ENCODE assay signal across 1 cellular context in the genomic region with DNA sequence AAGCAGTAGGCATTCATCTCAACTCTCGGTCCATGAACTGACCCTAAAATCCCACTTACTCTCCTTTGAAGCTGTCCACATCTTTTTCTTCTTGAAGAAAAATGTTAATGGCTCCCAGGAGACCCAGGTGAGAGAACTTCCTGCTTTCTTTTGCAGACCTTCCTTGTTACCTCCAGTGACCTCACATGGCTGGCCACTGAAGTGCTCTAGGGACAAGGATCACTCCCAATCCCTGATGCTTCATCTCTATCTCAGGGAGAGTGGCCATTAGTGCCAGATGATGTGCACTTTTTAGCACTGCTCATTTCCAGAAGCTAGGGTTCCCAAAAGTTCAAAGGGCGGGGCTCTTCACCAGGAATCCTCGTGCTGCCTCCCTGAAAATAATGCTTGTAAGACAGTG.
TF ChIP-seq lines count a peak whose summit lies in the region.

No MANE protein-coding gene starts in this region.

TF ChIP-seq in HEK293, 187 proteins besides CTCF, POLR2A, EP300 and RAD21:
- TF ChIP-seq FEZF1 (tag by site-specific recombination; IDR thresholded peaks at IDR 0.05), result peak; percentile 10; the same call in 1 of the 2 replicates
- TF ChIP-seq, protein P1, sequence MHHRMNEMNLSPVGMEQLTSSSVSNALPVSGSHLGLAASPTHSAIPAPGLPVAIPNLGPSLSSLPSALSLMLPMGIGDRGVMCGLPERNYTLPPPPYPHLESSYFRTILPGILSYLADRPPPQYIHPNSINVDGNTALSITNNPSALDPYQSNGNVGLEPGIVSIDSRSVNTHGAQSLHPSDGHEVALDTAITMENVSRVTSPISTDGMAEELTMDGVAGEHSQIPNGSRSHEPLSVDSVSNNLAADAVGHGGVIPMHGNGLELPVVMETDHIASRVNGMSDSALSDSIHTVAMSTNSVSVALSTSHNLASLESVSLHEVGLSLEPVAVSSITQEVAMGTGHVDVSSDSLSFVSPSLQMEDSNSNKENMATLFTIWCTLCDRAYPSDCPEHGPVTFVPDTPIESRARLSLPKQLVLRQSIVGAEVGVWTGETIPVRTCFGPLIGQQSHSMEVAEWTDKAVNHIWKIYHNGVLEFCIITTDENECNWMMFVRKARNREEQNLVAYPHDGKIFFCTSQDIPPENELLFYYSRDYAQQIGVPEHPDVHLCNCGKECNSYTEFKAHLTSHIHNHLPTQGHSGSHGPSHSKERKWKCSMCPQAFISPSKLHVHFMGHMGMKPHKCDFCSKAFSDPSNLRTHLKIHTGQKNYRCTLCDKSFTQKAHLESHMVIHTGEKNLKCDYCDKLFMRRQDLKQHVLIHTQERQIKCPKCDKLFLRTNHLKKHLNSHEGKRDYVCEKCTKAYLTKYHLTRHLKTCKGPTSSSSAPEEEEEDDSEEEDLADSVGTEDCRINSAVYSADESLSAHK (tag by site-specific recombination; IDR thresholded peaks at IDR 0.05), result no peak
TF ChIP-seq in HEK293: peak in this region for 1.
